Comparison of ENCODE assay signal across 12 cellular contexts in the genomic region with DNA sequence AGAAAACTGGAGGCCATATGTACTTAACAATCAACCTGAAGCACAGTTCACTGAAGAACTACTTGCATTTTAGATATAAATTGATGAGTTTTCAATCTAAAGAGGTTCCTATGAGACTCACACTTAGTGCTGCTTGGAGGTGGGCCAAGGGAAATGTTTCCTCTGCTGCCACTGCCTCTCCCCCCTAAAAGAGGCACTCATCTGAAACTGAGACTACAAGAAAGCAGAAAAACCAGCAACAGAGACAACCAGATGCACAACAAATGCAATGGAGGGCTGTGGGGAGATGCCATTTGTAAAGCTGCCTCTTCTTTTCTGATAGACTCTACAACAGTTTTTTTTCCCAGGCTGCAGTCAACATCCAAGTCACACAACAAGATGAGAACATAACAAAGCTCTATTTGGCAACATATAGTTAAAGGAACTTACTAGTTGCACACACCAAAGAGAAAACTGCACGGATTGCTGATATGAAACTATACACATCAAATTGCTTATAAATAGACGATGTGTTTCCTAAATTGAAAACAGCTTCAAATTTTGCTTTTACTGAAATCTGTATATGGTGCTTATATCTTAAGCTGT. TPM values are rescaled to one million over a fixed set of nuclear protein-coding genes. Genes with fewer than 3 reads are reported as not detected.
A peak's percentile ranks its signal among the peaks of the same experiment; 100 is the strongest.
DNase-seq lines count a peak whose midpoint lies in the region; ATAC-seq and TF ChIP-seq lines count a peak whose summit lies in the region.
"Had no signal": no experiment of that assay in that cellular context is flagged by ENCODE, and none has a peak within 500 bp of the region (broad histone marks: within the 10 kb centered on the region; RNA-seq: fewer than 3 reads in every experiment).

No MANE protein-coding gene starts in this region.

- no peak overlapping the region for H3K4me3 Mint-ChIP-seq in activated naive CD4-positive, alpha-beta T cell treated with anti-CD3 and anti-CD28 coated beads for 36 hours
- H3K4me3 Mint-ChIP-seq: activated naive CD4-positive, alpha-beta T cell treated with anti-CD3 and anti-CD28 coated beads, Interleukin-2, amount 50 U/mL, for 24 hours; T-helper 17 cell had no signal

- H3K4me1 ChIP-seq in thyroid gland (peaks cover 45% of the 10 kb centered on the region in 2 donors), mucosa of descending colon (ENCODE audit: low read depth) (peaks cover 31% of the 10 kb centered on the region)

- TF ChIP-seq CTCF in cardiac fibroblast (IDR thresholded peaks at IDR 0.05; ENCODE audit: low read depth, low read length) (no peak), thyroid gland (IDR thresholded peaks at IDR 0.05) (no peak), mucosa of descending colon (IDR thresholded peaks at IDR 0.05) (no peak)

- H3K9me3 Mint-ChIP-seq in activated naive CD4-positive, alpha-beta T cell treated with anti-CD3 and anti-CD28 coated beads for 36 hours, result no peaks in the 10 kb centered on the region
- H3K9me3 Mint-ChIP-seq: activated naive CD4-positive, alpha-beta T cell treated with anti-CD3 and anti-CD28 coated beads, Interleukin-2, amount 50 U/mL, for 24 hours had no signal

- TF ChIP-seq POLR2A in thyroid gland (IDR thresholded peaks at IDR 0.05), result no peak

- DNase-seq in activated naive CD4-positive, alpha-beta T cell treated with anti-CD3 and anti-CD28 coated beads for 36 hours, result peak; percentile 30
- no peak for DNase-seq in activated naive CD4-positive, alpha-beta T cell treated with anti-CD3 and anti-CD28 coated beads, Interleukin-2, amount 50 U/mL, for 16 hours
- DNase-seq in cardiac fibroblast (ENCODE audit: low read depth in 2 of 2), result peak; percentile 31 to 54
- DNase-seq in thyroid gland, result peak; percentile 74 to 77
- DNase-seq in mucosa of descending colon, result no peak
- no peak for DNase-seq in NCI-H2196 (lab: John Stamatoyannopoulos, UW; ENCODE audit: unreplicated experiment)
- DNase-seq: NCI-H2227 treated with DMSO at 0.1 percent for 48 hours, T-helper 17 cell had no signal

- no peaks in the 10 kb centered on the region for H3K9me3 ChIP-seq in thyroid gland
- H3K9me3 ChIP-seq in mucosa of descending colon, result no peaks in the 10 kb centered on the region

- H3K27me3 ChIP-seq in thyroid gland, result no peaks in the 10 kb centered on the region

- peaks cover 34% of the 10 kb centered on the region for H3K4me1 Mint-ChIP-seq in activated naive CD4-positive, alpha-beta T cell treated with anti-CD3 and anti-CD28 coated beads for 36 hours (ENCODE audit: low read depth)

- CTCF ChIA-PET in activated naive CD4-positive, alpha-beta T cell treated with anti-CD3 and anti-CD28 coated beads for 36 hours (lab: Charles Lee), result interaction anchor here (1.1 to 2.0 kb wide), 3 partner anchors 25 to 509 kb away, joined by 3 to 6 read pairs (median 4); no protein-coding TSS in a partner anchor

- intact Hi-C loops in activated naive CD4-positive, alpha-beta T cell treated with anti-CD3 and anti-CD28 coated beads for 36 hours (cut with micrococcal nuclease), result no loop called here
- intact Hi-C loops in thyroid gland (cut with DNase I), result no loop called here
- intact Hi-C loops in mucosa of descending colon (cut with DNase I, micrococcal nuclease), result no loop called here

- peak; percentile 73 for ATAC-seq in HG03066 (IDR thresholded peaks at IDR 0.05; ENCODE audit: low read depth, unreplicated experiment)
- ATAC-seq in mucosa of descending colon, result no peak
- no peak for ATAC-seq in activated CD4-positive, CD25-positive, alpha-beta regulatory T cell treated with anti-CD3 and anti-CD28 coated beads, Interleukin-2, amount 50 U/mL, for 24 hours
- ATAC-seq: T-helper 17 cell had no signal

- H3K4me3 ChIP-seq in cardiac fibroblast (replicated peaks in 1 of 2; ENCODE audit: low read depth in 2 of 2, low read length in 2 of 2) (no peak overlapping the region), thyroid gland (replicated peaks in 1 of 3) (no peak overlapping the region), mucosa of descending colon (no peak overlapping the region)

- WGBS in thyroid gland, 2 donors, result 14% methylated on average over 2 of the region's 2 CpGs

- H3K36me3 ChIP-seq in thyroid gland (no peaks in the 10 kb centered on the region), mucosa of descending colon (ENCODE audit: low read depth) (no peaks in the 10 kb centered on the region)

- H3K27ac Mint-ChIP-seq in activated naive CD4-positive, alpha-beta T cell treated with anti-CD3 and anti-CD28 coated beads for 36 hours, result no peak overlapping the region
- H3K27ac Mint-ChIP-seq: activated naive CD4-positive, alpha-beta T cell treated with anti-CD3 and anti-CD28 coated beads, Interleukin-2, amount 50 U/mL, for 24 hours; T-helper 17 cell had no signal

- peak overlapping the region; percentile 10 to 59 (median 34) for H3K27ac ChIP-seq in thyroid gland
- H3K27ac ChIP-seq: HL-60 had no signal

- H3K36me3 Mint-ChIP-seq in activated naive CD4-positive, alpha-beta T cell treated with anti-CD3 and anti-CD28 coated beads for 36 hours (ENCODE audit: low read depth), result no peaks in the 10 kb centered on the region

- no peaks in the 10 kb centered on the region for H3K27me3 Mint-ChIP-seq in activated naive CD4-positive, alpha-beta T cell treated with anti-CD3 and anti-CD28 coated beads for 36 hours (ENCODE audit: low read depth)
- H3K27me3 Mint-ChIP-seq: activated naive CD4-positive, alpha-beta T cell treated with anti-CD3 and anti-CD28 coated beads, Interleukin-2, amount 50 U/mL, for 24 hours; T-helper 17 cell had no signal

RNA-seq across cellular contexts. Expression of a gene that starts 11.1 kb away (rescaled TPM):
- 10 to 100 TPM; 21.9 to 24.9 TPM for total RNA-seq in activated naive CD4-positive, alpha-beta T cell treated with anti-CD3 and anti-CD28 coated beads for 36 hours
- total RNA-seq in thyroid gland (100 to 1,000 TPM; 330 to 637 (median 593) TPM), mucosa of descending colon (100 to 1,000 TPM; 419 to 945 (median 666) TPM)

Comparison
In these comparisons a context has a peak if more than half of its experiments do, and no peak if none do; other contexts are left out.
1. DNase-seq: peak in activated naive CD4-positive, alpha-beta T cell treated with anti-CD3 and anti-CD28 coated beads for 36 hours (single experiment), cardiac fibroblast (2 of 2) and thyroid gland (2 of 2); none in activated naive CD4-positive, alpha-beta T cell treated with anti-CD3 and anti-CD28 coated beads, Interleukin-2, amount 50 U/mL, for 16 hours (single experiment), mucosa of descending colon (0 of 3) and NCI-H2196 (single experiment).
2. RNA of a gene that starts 11.1 kb away (total RNA-seq): 419 to 945 TPM in mucosa of descending colon and 330 to 637 TPM in thyroid gland; 21.9 to 24.9 TPM in activated naive CD4-positive, alpha-beta T cell treated with anti-CD3 and anti-CD28 coated beads for 36 hours; every median in the first group is over 10 times any median in the second.